13 cellular contexts compared by ENCODE assay signal in genomic region chr1:33392639-33393038, GRCh38. TPM values are rescaled to one million over a fixed set of nuclear protein-coding genes. Genes with fewer than 3 reads are reported as not detected.
A peak's percentile ranks its signal among the peaks of the same experiment; 100 is the strongest.
DNase-seq lines count a peak whose midpoint lies in the region; ATAC-seq and TF ChIP-seq lines count a peak whose summit lies in the region.
"Had no signal": no experiment of that assay in that cellular context is flagged by ENCODE, and none has a peak within 500 bp of the region (broad histone marks: within the 10 kb centered on the region; RNA-seq: fewer than 3 reads in every experiment).

No MANE protein-coding gene starts in this region.

- 57 to 64% methylated on average over 3 of the region's 3 CpGs for WGBS in testis, 2 donors

- POLR2A ChIA-PET in activated CD4-positive, alpha-beta T cell treated with anti-CD3 and anti-CD28 coated beads, Interleukin-2, amount 10 ng/mL, durations not matched to agents 7 days and 5 days (lab: Charles Lee) = no interaction called here
- POLR2A ChIA-PET in activated CD4-positive, alpha-beta T cell treated with anti-CD3 and anti-CD28 coated beads for 36 hours (lab: Charles Lee) = no interaction called here
- POLR2A ChIA-PET in GM10248 (lab: Yijun Ruan, JAX) = no interaction called here

- H3K27me3 ChIP-seq in testis = no peaks in the 10 kb centered on the region
- H3K27me3 ChIP-seq: gastrocnemius medialis had no signal

- H3K27me3 Mint-ChIP-seq in activated CD4-positive, alpha-beta T cell treated with anti-CD3 and anti-CD28 coated beads, Interleukin-2, amount 10 ng/mL, durations not matched to agents 7 days and 5 days = peaks cover 27% of the 10 kb centered on the region
- H3K27me3 Mint-ChIP-seq in activated CD4-positive, alpha-beta T cell treated with anti-CD3 and anti-CD28 coated beads for 36 hours = peaks cover 4% of the 10 kb centered on the region

- H3K4me3 Mint-ChIP-seq in activated CD4-positive, alpha-beta T cell treated with anti-CD3 and anti-CD28 coated beads, Interleukin-2, amount 10 ng/mL, durations not matched to agents 7 days and 5 days = no peak overlapping the region
- H3K4me3 Mint-ChIP-seq in activated CD4-positive, alpha-beta T cell treated with anti-CD3 and anti-CD28 coated beads for 36 hours = no peak overlapping the region
- H3K4me3 Mint-ChIP-seq: stimulated activated naive CD8-positive, alpha-beta T cell treated with anti-CD3 and anti-CD28 coated beads, Interleukin-15, amount 100 ng/mL, for 72 hours had no signal

- intact Hi-C loops in activated CD4-positive, alpha-beta T cell treated with anti-CD3 and anti-CD28 coated beads for 36 hours (cut with DNase I, micrococcal nuclease) = no loop called here
- intact Hi-C loops in testis (cut with DNase I; ENCODE audit: low total_unique reads) = no loop called here

- H3K9me3 Mint-ChIP-seq in activated CD4-positive, alpha-beta T cell treated with anti-CD3 and anti-CD28 coated beads, Interleukin-2, amount 10 ng/mL, durations not matched to agents 7 days and 5 days = no peaks in the 10 kb centered on the region
- no peaks in the 10 kb centered on the region for H3K9me3 Mint-ChIP-seq in activated CD4-positive, alpha-beta T cell treated with anti-CD3 and anti-CD28 coated beads for 36 hours (ENCODE audit: low read depth)
- H3K9me3 Mint-ChIP-seq: stimulated activated naive CD8-positive, alpha-beta T cell treated with anti-CD3 and anti-CD28 coated beads, Interleukin-15, amount 100 ng/mL, for 72 hours had no signal

- H3K4me3 ChIP-seq in foreskin fibroblast (ENCODE audit: low read depth in 1 of 2, low read length in 2 of 2) (no peak overlapping the region), testis (no peak overlapping the region)
- H3K4me3 ChIP-seq: gastrocnemius medialis, HAP-1 had no signal

- TF ChIP-seq CTCF in foreskin fibroblast (IDR thresholded peaks at IDR 0.05; ENCODE audit: low read depth, low read length) = no peak
- TF ChIP-seq CTCF in GM10248 (IDR thresholded peaks at IDR 0.05; ENCODE audit: control extremely low read depth, extremely low read depth, low read depth, missing control alignments) = no peak
- TF ChIP-seq CTCF in testis (IDR thresholded peaks at IDR 0.05) = no peak

- peaks cover 13% of the 10 kb centered on the region for H3K4me1 Mint-ChIP-seq in activated CD4-positive, alpha-beta T cell treated with anti-CD3 and anti-CD28 coated beads, Interleukin-2, amount 10 ng/mL, durations not matched to agents 7 days and 5 days
- H3K4me1 Mint-ChIP-seq in activated CD4-positive, alpha-beta T cell treated with anti-CD3 and anti-CD28 coated beads for 36 hours = peaks cover 5% of the 10 kb centered on the region

- ATAC-seq in activated CD4-positive, alpha-beta T cell treated with anti-CD3 and anti-CD28 coated beads for 36 hours = no peak
- ATAC-seq: gastrocnemius medialis; stimulated activated naive CD8-positive, alpha-beta T cell treated with anti-CD3 and anti-CD28 coated beads, Interleukin-15, amount 100 ng/mL, for 72 hours had no signal

- CTCF ChIA-PET in activated CD4-positive, alpha-beta T cell treated with anti-CD3 and anti-CD28 coated beads, Interleukin-2, amount 10 ng/mL, durations not matched to agents 7 days and 5 days (lab: Charles Lee) = interaction anchor here (0.6 kb wide), 1 partner anchor 452 kb away, joined by 4 read pairs; no protein-coding TSS in a partner anchor
- CTCF ChIA-PET in activated CD4-positive, alpha-beta T cell treated with anti-CD3 and anti-CD28 coated beads for 36 hours (lab: Charles Lee) = no interaction called here
- CTCF ChIA-PET in GM10248 (lab: Yijun Ruan, JAX) = no interaction called here

- H3K4me1 ChIP-seq in testis = peaks cover 4% of the 10 kb centered on the region
- H3K4me1 ChIP-seq: HAP-1 had no signal

- peak overlapping the region; percentile 10 for H3K27ac Mint-ChIP-seq in activated CD4-positive, alpha-beta T cell treated with anti-CD3 and anti-CD28 coated beads, Interleukin-2, amount 10 ng/mL, durations not matched to agents 7 days and 5 days
- H3K27ac Mint-ChIP-seq in activated CD4-positive, alpha-beta T cell treated with anti-CD3 and anti-CD28 coated beads for 36 hours = no peak overlapping the region
- H3K27ac Mint-ChIP-seq: stimulated activated naive CD8-positive, alpha-beta T cell treated with anti-CD3 and anti-CD28 coated beads, Interleukin-15, amount 100 ng/mL, for 72 hours had no signal

- no peaks in the 10 kb centered on the region for H3K36me3 Mint-ChIP-seq in activated CD4-positive, alpha-beta T cell treated with anti-CD3 and anti-CD28 coated beads, Interleukin-2, amount 10 ng/mL, durations not matched to agents 7 days and 5 days (ENCODE audit: low read depth)
- no peaks in the 10 kb centered on the region for H3K36me3 Mint-ChIP-seq in activated CD4-positive, alpha-beta T cell treated with anti-CD3 and anti-CD28 coated beads for 36 hours (ENCODE audit: low read depth)

- no peak for TF ChIP-seq POLR2A in testis (IDR thresholded peaks at IDR 0.05)

- no peaks in the 10 kb centered on the region for H3K9me3 ChIP-seq in testis
- H3K9me3 ChIP-seq: gastrocnemius medialis, HAP-1 had no signal

- H3K27ac ChIP-seq in testis = no peak overlapping the region

- DNase-seq in activated CD4-positive, alpha-beta T cell treated with anti-CD3 and anti-CD28 coated beads, Interleukin-2, amount 10 ng/mL, durations not matched to agents 7 days and 5 days = no peak
- DNase-seq in activated CD4-positive, alpha-beta T cell treated with anti-CD3 and anti-CD28 coated beads for 36 hours = no peak
- peak; percentile 69 for DNase-seq in NCI-H69 (lab: John Stamatoyannopoulos, UW)
- DNase-seq in foreskin fibroblast = peak; percentile 34 to 75
- DNase-seq in superior temporal gyrus (ENCODE audit: extremely low spot score) = peak; percentile 61
- DNase-seq in activated CD4-positive, CD25-positive, alpha-beta regulatory T cell treated with anti-CD3 and anti-CD28 coated beads, Interleukin-2, amount 50 U/mL, for 72 hours = no peak
- DNase-seq in GM10248 (ENCODE audit: extremely low spot score) = no peak
- no peak for DNase-seq in testis
- DNase-seq: activated effector memory CD4-positive, alpha-beta T cell treated with anti-CD3 and anti-CD28 coated beads, Interleukin-2, amount 50 U/mL, for 16 hours; gastrocnemius medialis; stimulated activated CD4-positive, alpha-beta T cell treated with anti-CD3 and anti-CD28 coated beads, Interleukin-12 subunit alpha, Interleukin-12 subunit beta, amount 100 ng/mL, for 4 hours; stimulated activated naive CD8-positive, alpha-beta T cell treated with anti-CD3 and anti-CD28 coated beads, Interleukin-15, amount 100 ng/mL, for 72 hours had no signal

- H3K36me3 ChIP-seq in testis (ENCODE audit: low read depth, missing control alignments) = no peaks in the 10 kb centered on the region
- H3K36me3 ChIP-seq: gastrocnemius medialis, HAP-1 had no signal

RNA-seq across cellular contexts. Expression of gene PHC2, which starts 38.3 kb away (rescaled TPM):
- total RNA-seq in activated CD4-positive, alpha-beta T cell treated with anti-CD3 and anti-CD28 coated beads, Interleukin-2, amount 10 ng/mL, durations not matched to agents 7 days and 5 days = 10 to 100 TPM; 43.2 to 48.3 TPM
- 10 to 100 TPM; 23.8 to 28.4 TPM for total RNA-seq in activated CD4-positive, alpha-beta T cell treated with anti-CD3 and anti-CD28 coated beads for 36 hours
- total RNA-seq in testis = 100 to 1,000 TPM; 121 to 130 TPM
- 178 TPM for polyA plus RNA-seq in testis (ENCODE audit: insufficient read depth, low read depth, low replicate concordance)

Comparison
In these comparisons a context has a peak if more than half of its experiments do, and no peak if none do; other contexts are left out.
1. DNase-seq: peak in NCI-H69 (single experiment), foreskin fibroblast (2 of 2) and superior temporal gyrus (single experiment); none in activated CD4-positive, alpha-beta T cell treated with anti-CD3 and anti-CD28 coated beads, Interleukin-2, amount 10 ng/mL, durations not matched to agents 7 days and 5 days (single experiment), activated CD4-positive, alpha-beta T cell treated with anti-CD3 and anti-CD28 coated beads for 36 hours (single experiment), activated CD4-positive, CD25-positive, alpha-beta regulatory T cell treated with anti-CD3 and anti-CD28 coated beads, Interleukin-2, amount 50 U/mL, for 72 hours (single experiment), GM10248 (single experiment) and testis (single experiment).